In genomic region chr1:184941094-184941733, GRCh38 we compare ENCODE assay signal across 21 cellular contexts. TPM values are rescaled to one million over a fixed set of nuclear protein-coding genes. Genes with fewer than 3 reads are reported as not detected.
A peak's percentile ranks its signal among the peaks of the same experiment; 100 is the strongest.
DNase-seq lines count a peak whose midpoint lies in the region; ATAC-seq and TF ChIP-seq lines count a peak whose summit lies in the region.
"Had no signal": no experiment of that assay in that cellular context is flagged by ENCODE, and none has a peak within 500 bp of the region (broad histone marks: within the 10 kb centered on the region; RNA-seq: fewer than 3 reads in every experiment).

No MANE protein-coding gene starts in this region.

- POLR2A ChIA-PET in activated B cell treated with CpG ODN at 0.5 μM for 24 hours (lab: Charles Lee) = interaction anchor here (0.6 kb wide), 2 partner anchors 18 to 71 kb away, joined by 3 to 4 read pairs; no protein-coding TSS in a partner anchor

- H3K4me3 Mint-ChIP-seq in activated B cell treated with CpG ODN at 0.5 μM for 24 hours = no peak overlapping the region
- H3K4me3 Mint-ChIP-seq: CD4-positive, alpha-beta T cell; neural progenitor cell had no signal

- H3K4me1 Mint-ChIP-seq in activated B cell treated with CpG ODN at 0.5 μM for 24 hours = peaks cover 40% of the 10 kb centered on the region
- H3K4me1 Mint-ChIP-seq: neural progenitor cell had no signal

- ATAC-seq in GM18868 (IDR thresholded peaks at IDR 0.05; ENCODE audit: unreplicated experiment) (peak; percentile 13), HG02798 (IDR thresholded peaks at IDR 0.05; ENCODE audit: poor library complexity, unreplicated experiment) (peak; percentile 20), activated B cell treated with CpG ODN at 0.5 μM for 24 hours (ENCODE audit: low read depth) (peak; percentile 35), esophagus mucosa (no peak), HG03520 (IDR thresholded peaks at IDR 0.05; ENCODE audit: unreplicated experiment) (no peak)

- peak overlapping the region; percentile 15 for H3K27ac Mint-ChIP-seq in activated B cell treated with CpG ODN at 0.5 μM for 24 hours
- H3K27ac Mint-ChIP-seq: CD4-positive, alpha-beta T cell; neural progenitor cell had no signal

- no peaks in the 10 kb centered on the region for H3K9me3 Mint-ChIP-seq in activated B cell treated with CpG ODN at 0.5 μM for 24 hours
- H3K9me3 Mint-ChIP-seq: CD4-positive, alpha-beta T cell; neural progenitor cell had no signal

- CTCF ChIA-PET in activated B cell treated with CpG ODN at 0.5 μM for 24 hours (lab: Charles Lee) = no interaction called here

- intact Hi-C loops in activated B cell treated with CpG ODN at 0.5 μM for 24 hours (cut with micrococcal nuclease) = no loop called here

- H3K36me3 Mint-ChIP-seq in activated B cell treated with CpG ODN at 0.5 μM for 24 hours (ENCODE audit: low read depth) = no peaks in the 10 kb centered on the region
- H3K36me3 Mint-ChIP-seq: neural progenitor cell had no signal

- no peak for TF ChIP-seq CTCF in activated B cell treated with CpG ODN at 0.5 μM for 24 hours (IDR thresholded peaks at IDR 0.05)

- DNase-seq in CD1c-positive myeloid dendritic cell (ENCODE audit: extremely low spot score) = peak; percentile 20
- DNase-seq in activated B cell treated with CpG ODN at 0.5 μM for 24 hours = no peak
- no peak for DNase-seq in NCI-H2227 (lab: John Stamatoyannopoulos, UW; ENCODE audit: unreplicated experiment)
- DNase-seq in DMS 273 (lab: John Stamatoyannopoulos, UW; ENCODE audit: unreplicated experiment) = no peak
- DNase-seq: activated CD4-positive, alpha-beta T cell treated with anti-CD3 and anti-CD28 coated beads, Interleukin-2, amount 50 U/mL, for 1 hour; activated CD8-positive, alpha-beta memory T cell treated with anti-CD3 and anti-CD28 coated beads, Interleukin-2, amount 50 U/mL, for 4 hours; activated naive CD4-positive, alpha-beta T cell; CD4-positive, alpha-beta T cell; central memory CD4-positive, alpha-beta T cell; DMS53; glutamatergic neuron; NCI-H1436 treated with DMSO at 0.1 percent for 48 hours; NCI-H2171 treated with DMSO at 0.1 percent for 48 hours; OCI-M1; SHP77; small intestine had no signal

- H3K27me3 Mint-ChIP-seq in activated B cell treated with CpG ODN at 0.5 μM for 24 hours = no peaks in the 10 kb centered on the region
- H3K27me3 Mint-ChIP-seq: CD4-positive, alpha-beta T cell had no signal

RNA-seq across cellular contexts. Expression of gene NIBAN1, which starts 33.1 kb away (rescaled TPM):
- total RNA-seq in activated B cell treated with CpG ODN at 0.5 μM for 24 hours (23.0 and 25.4 TPM in 2 replicates), esophagus mucosa (27.5 TPM)

Comparison
In these comparisons a context has a peak if more than half of its experiments do, and no peak if none do; other contexts are left out.
1. ATAC-seq: peak in GM18868 (single experiment), HG02798 (single experiment) and activated B cell treated with CpG ODN at 0.5 μM for 24 hours (single experiment); none in esophagus mucosa (single experiment) and HG03520 (single experiment).